Comparison of ENCODE assay signal across 1 cellular context in the genomic region with DNA sequence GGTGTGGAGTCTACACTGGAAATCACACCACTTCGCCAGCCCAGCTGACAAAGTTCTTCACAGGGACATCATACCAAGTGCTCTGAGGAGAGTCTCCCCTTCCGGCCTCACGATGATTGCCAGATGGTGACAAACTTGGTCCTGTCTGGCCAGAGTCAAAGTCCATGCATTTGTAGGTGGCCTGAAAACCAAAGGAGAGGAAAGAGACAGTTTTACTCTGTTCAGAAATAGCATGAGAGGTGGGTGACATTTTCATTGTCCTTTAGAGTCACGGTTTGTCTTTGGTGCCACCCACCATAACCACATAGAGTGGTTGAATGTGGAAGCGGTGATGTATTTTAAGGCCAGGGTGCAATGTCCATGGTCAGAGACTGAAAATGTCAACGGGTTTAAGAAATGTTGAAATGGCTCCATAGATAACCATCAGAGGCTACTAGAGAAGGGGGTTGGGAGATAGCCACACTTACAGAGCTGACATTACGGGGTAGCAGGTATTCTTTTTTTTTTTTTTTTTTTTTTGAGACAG.
A peak's percentile ranks its signal among the peaks of the same experiment; 100 is the strongest.
TF ChIP-seq lines count a peak whose summit lies in the region.

No MANE protein-coding gene starts in this region.

TF ChIP-seq in HepG2, 621 proteins besides CTCF, POLR2A, EP300 and RAD21 (continued from another document and continues in another):
- TF ChIP-seq, protein P1, sequence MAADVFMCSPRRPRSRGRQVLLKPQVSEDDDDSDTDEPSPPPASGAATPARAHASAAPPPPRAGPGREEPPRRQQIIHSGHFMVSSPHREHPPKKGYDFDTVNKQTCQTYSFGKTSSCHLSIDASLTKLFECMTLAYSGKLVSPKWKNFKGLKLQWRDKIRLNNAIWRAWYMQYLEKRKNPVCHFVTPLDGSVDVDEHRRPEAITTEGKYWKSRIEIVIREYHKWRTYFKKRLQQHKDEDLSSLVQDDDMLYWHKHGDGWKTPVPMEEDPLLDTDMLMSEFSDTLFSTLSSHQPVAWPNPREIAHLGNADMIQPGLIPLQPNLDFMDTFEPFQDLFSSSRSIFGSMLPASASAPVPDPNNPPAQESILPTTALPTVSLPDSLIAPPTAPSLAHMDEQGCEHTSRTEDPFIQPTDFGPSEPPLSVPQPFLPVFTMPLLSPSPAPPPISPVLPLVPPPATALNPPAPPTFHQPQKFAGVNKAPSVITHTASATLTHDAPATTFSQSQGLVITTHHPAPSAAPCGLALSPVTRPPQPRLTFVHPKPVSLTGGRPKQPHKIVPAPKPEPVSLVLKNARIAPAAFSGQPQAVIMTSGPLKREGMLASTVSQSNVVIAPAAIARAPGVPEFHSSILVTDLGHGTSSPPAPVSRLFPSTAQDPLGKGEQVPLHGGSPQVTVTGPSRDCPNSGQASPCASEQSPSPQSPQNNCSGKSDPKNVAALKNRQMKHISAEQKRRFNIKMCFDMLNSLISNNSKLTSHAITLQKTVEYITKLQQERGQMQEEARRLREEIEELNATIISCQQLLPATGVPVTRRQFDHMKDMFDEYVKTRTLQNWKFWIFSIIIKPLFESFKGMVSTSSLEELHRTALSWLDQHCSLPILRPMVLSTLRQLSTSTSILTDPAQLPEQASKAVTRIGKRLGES (CRISPR knock-in tag; IDR thresholded peaks at IDR 0.05; ENCODE audit: borderline replicate concordance), result no peak
- TF ChIP-seq HIVEP1 (CRISPR knock-in tag; IDR thresholded peaks at IDR 0.05) (no peak), ZNF547 (CRISPR knock-in tag; IDR thresholded peaks at IDR 0.05) (no peak), CREM (IDR thresholded peaks at IDR 0.05) (peak; percentile 61; the same call in 1 of the 2 replicates), CREM (CRISPR knock-in tag; IDR thresholded peaks at IDR 0.05) (no peak), SMYD3 (CRISPR knock-in tag; IDR thresholded peaks at IDR 0.05) (0 out of 2 replicates have a peak, but pooled peaks have one; percentile 28), ZKSCAN8 (CRISPR knock-in tag; IDR thresholded peaks at IDR 0.05; ENCODE audit: borderline replicate concordance) (no peak), RARG (CRISPR knock-in tag; IDR thresholded peaks at IDR 0.05; ENCODE audit: low read depth) (no peak), CBFB (CRISPR knock-in tag; IDR thresholded peaks at IDR 0.05) (0 out of 2 replicates have a peak, but pooled peaks have one; percentile 38), CBX5 (CRISPR knock-in tag; IDR thresholded peaks at IDR 0.05; ENCODE audit: borderline replicate concordance) (peak; percentile 45; the same call in 1 of the 2 replicates), NFATC3 (CRISPR knock-in tag; IDR thresholded peaks at IDR 0.05) (no peak), FOXJ3 (CRISPR knock-in tag; IDR thresholded peaks at IDR 0.05; ENCODE audit: borderline replicate concordance) (peak; percentile 59; the same call in 1 of the 2 replicates), TAF15 (IDR thresholded peaks at IDR 0.05; ENCODE audit: low read depth, low read length, poor library complexity, severe bottlenecking) (no peak), CEBPB (IDR thresholded peaks at IDR 0.05; ENCODE audit: borderline replicate concordance, low read depth, low read length) (peak; percentile 30; the same call in 1 of the 2 replicates), BRD4 (CRISPR knock-in tag; IDR thresholded peaks at IDR 0.05) (peak; percentile 48; the same call in 1 of the 2 replicates), THAP11 (CRISPR knock-in tag; IDR thresholded peaks at IDR 0.05) (0 out of 2 replicates have a peak, but pooled peaks have one; percentile 24), SNAPC2 (CRISPR knock-in tag; IDR thresholded peaks at IDR 0.05) (0 out of 2 replicates have a peak, but pooled peaks have one; percentile 35), SPEN (CRISPR knock-in tag; IDR thresholded peaks at IDR 0.05; ENCODE audit: low read depth) (0 out of 2 replicates have a peak, but pooled peaks have one; percentile 27)
- TF ChIP-seq, protein P2, sequence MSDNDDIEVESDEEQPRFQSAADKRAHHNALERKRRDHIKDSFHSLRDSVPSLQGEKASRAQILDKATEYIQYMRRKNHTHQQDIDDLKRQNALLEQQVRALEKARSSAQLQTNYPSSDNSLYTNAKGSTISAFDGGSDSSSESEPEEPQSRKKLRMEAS (IDR thresholded peaks at IDR 0.05), result peak; percentile 45; the same call in 1 of the 2 replicates
- TF ChIP-seq, protein P3, sequence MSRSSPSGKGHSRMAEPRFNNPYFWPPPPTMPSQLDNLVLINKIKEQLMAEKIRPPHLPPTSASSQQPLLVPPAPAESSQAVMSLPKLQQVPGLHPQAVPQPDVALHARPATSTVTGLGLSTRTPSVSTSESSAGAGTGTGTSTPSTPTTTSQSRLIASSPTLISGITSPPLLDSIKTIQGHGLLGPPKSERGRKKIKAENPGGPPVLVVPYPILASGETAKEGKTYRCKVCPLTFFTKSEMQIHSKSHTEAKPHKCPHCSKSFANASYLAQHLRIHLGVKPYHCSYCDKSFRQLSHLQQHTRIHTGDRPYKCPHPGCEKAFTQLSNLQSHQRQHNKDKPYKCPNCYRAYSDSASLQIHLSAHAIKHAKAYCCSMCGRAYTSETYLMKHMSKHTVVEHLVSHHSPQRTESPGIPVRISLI (CRISPR knock-in tag; IDR thresholded peaks at IDR 0.05; ENCODE audit: borderline replicate concordance), result peak; percentile 76; the same call in 1 of the 2 replicates
- TF ChIP-seq, protein P4, sequence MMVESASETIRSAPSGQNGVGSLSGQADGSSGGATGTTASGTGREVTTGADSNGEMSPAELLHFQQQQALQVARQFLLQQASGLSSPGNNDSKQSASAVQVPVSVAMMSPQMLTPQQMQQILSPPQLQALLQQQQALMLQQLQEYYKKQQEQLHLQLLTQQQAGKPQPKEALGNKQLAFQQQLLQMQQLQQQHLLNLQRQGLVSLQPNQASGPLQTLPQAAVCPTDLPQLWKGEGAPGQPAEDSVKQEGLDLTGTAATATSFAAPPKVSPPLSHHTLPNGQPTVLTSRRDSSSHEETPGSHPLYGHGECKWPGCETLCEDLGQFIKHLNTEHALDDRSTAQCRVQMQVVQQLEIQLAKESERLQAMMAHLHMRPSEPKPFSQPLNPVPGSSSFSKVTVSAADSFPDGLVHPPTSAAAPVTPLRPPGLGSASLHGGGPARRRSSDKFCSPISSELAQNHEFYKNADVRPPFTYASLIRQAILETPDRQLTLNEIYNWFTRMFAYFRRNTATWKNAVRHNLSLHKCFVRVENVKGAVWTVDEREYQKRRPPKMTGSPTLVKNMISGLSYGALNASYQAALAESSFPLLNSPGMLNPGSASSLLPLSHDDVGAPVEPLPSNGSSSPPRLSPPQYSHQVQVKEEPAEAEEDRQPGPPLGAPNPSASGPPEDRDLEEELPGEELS (CRISPR knock-in tag; IDR thresholded peaks at IDR 0.05), result peak; percentile 42; the same call in 1 of the 2 replicates
- TF ChIP-seq, protein P5, sequence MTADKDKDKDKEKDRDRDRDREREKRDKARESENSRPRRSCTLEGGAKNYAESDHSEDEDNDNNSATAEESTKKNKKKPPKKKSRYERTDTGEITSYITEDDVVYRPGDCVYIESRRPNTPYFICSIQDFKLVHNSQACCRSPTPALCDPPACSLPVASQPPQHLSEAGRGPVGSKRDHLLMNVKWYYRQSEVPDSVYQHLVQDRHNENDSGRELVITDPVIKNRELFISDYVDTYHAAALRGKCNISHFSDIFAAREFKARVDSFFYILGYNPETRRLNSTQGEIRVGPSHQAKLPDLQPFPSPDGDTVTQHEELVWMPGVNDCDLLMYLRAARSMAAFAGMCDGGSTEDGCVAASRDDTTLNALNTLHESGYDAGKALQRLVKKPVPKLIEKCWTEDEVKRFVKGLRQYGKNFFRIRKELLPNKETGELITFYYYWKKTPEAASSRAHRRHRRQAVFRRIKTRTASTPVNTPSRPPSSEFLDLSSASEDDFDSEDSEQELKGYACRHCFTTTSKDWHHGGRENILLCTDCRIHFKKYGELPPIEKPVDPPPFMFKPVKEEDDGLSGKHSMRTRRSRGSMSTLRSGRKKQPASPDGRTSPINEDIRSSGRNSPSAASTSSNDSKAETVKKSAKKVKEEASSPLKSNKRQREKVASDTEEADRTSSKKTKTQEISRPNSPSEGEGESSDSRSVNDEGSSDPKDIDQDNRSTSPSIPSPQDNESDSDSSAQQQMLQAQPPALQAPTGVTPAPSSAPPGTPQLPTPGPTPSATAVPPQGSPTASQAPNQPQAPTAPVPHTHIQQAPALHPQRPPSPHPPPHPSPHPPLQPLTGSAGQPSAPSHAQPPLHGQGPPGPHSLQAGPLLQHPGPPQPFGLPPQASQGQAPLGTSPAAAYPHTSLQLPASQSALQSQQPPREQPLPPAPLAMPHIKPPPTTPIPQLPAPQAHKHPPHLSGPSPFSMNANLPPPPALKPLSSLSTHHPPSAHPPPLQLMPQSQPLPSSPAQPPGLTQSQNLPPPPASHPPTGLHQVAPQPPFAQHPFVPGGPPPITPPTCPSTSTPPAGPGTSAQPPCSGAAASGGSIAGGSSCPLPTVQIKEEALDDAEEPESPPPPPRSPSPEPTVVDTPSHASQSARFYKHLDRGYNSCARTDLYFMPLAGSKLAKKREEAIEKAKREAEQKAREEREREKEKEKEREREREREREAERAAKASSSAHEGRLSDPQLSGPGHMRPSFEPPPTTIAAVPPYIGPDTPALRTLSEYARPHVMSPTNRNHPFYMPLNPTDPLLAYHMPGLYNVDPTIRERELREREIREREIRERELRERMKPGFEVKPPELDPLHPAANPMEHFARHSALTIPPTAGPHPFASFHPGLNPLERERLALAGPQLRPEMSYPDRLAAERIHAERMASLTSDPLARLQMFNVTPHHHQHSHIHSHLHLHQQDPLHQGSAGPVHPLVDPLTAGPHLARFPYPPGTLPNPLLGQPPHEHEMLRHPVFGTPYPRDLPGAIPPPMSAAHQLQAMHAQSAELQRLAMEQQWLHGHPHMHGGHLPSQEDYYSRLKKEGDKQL (CRISPR knock-in tag; IDR thresholded peaks at IDR 0.05; ENCODE audit: low read depth), result 0 out of 2 replicates have a peak, but pooled peaks have one; percentile 33
- TF ChIP-seq, protein P6, sequence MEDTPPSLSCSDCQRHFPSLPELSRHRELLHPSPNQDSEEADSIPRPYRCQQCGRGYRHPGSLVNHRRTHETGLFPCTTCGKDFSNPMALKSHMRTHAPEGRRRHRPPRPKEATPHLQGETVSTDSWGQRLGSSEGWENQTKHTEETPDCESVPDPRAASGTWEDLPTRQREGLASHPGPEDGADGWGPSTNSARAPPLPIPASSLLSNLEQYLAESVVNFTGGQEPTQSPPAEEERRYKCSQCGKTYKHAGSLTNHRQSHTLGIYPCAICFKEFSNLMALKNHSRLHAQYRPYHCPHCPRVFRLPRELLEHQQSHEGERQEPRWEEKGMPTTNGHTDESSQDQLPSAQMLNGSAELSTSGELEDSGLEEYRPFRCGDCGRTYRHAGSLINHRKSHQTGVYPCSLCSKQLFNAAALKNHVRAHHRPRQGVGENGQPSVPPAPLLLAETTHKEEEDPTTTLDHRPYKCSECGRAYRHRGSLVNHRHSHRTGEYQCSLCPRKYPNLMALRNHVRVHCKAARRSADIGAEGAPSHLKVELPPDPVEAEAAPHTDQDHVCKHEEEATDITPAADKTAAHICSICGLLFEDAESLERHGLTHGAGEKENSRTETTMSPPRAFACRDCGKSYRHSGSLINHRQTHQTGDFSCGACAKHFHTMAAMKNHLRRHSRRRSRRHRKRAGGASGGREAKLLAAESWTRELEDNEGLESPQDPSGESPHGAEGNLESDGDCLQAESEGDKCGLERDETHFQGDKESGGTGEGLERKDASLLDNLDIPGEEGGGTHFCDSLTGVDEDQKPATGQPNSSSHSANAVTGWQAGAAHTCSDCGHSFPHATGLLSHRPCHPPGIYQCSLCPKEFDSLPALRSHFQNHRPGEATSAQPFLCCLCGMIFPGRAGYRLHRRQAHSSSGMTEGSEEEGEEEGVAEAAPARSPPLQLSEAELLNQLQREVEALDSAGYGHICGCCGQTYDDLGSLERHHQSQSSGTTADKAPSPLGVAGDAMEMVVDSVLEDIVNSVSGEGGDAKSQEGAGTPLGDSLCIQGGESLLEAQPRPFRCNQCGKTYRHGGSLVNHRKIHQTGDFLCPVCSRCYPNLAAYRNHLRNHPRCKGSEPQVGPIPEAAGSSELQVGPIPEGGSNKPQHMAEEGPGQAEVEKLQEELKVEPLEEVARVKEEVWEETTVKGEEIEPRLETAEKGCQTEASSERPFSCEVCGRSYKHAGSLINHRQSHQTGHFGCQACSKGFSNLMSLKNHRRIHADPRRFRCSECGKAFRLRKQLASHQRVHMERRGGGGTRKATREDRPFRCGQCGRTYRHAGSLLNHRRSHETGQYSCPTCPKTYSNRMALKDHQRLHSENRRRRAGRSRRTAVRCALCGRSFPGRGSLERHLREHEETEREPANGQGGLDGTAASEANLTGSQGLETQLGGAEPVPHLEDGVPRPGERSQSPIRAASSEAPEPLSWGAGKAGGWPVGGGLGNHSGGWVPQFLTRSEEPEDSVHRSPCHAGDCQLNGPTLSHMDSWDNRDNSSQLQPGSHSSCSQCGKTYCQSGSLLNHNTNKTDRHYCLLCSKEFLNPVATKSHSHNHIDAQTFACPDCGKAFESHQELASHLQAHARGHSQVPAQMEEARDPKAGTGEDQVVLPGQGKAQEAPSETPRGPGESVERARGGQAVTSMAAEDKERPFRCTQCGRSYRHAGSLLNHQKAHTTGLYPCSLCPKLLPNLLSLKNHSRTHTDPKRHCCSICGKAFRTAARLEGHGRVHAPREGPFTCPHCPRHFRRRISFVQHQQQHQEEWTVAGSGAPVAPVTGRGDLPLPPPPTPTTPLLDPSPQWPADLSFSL (CRISPR knock-in tag; IDR thresholded peaks at IDR 0.05), result no peak
- TF ChIP-seq, protein P7, sequence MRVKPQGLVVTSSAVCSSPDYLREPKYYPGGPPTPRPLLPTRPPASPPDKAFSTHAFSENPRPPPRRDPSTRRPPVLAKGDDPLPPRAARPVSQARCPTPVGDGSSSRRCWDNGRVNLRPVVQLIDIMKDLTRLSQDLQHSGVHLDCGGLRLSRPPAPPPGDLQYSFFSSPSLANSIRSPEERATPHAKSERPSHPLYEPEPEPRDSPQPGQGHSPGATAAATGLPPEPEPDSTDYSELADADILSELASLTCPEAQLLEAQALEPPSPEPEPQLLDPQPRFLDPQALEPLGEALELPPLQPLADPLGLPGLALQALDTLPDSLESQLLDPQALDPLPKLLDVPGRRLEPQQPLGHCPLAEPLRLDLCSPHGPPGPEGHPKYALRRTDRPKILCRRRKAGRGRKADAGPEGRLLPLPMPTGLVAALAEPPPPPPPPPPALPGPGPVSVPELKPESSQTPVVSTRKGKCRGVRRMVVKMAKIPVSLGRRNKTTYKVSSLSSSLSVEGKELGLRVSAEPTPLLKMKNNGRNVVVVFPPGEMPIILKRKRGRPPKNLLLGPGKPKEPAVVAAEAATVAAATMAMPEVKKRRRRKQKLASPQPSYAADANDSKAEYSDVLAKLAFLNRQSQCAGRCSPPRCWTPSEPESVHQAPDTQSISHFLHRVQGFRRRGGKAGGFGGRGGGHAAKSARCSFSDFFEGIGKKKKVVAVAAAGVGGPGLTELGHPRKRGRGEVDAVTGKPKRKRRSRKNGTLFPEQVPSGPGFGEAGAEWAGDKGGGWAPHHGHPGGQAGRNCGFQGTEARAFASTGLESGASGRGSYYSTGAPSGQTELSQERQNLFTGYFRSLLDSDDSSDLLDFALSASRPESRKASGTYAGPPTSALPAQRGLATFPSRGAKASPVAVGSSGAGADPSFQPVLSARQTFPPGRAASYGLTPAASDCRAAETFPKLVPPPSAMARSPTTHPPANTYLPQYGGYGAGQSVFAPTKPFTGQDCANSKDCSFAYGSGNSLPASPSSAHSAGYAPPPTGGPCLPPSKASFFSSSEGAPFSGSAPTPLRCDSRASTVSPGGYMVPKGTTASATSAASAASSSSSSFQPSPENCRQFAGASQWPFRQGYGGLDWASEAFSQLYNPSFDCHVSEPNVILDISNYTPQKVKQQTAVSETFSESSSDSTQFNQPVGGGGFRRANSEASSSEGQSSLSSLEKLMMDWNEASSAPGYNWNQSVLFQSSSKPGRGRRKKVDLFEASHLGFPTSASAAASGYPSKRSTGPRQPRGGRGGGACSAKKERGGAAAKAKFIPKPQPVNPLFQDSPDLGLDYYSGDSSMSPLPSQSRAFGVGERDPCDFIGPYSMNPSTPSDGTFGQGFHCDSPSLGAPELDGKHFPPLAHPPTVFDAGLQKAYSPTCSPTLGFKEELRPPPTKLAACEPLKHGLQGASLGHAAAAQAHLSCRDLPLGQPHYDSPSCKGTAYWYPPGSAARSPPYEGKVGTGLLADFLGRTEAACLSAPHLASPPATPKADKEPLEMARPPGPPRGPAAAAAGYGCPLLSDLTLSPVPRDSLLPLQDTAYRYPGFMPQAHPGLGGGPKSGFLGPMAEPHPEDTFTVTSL (CRISPR knock-in tag; IDR thresholded peaks at IDR 0.05; ENCODE audit: borderline replicate concordance), result peak; percentile 39; the same call in 1 of the 2 replicates
